In the genomic region with DNA sequence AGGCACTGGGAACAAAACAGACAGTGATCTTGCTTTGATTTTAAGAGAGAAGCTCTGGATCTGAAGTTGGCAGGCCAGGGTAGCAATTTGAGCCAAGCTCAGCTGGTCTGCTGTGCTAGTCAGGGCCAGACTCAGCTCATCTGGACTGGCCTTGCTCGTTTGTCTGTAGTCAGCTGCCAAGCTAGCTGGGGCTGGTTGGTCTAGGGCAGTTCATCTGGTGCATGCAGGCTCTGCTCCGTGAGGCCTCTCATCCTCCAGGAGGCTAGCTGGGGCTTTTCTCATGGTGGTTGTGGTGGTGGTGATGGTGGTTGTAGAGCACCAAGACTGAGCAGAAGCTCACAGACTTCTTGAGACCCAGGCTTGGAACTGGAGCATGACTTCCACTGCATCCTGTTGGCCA, we compare ENCODE assay signal across 1 cellular context.
TF ChIP-seq lines count a peak whose summit lies in the region.

No MANE protein-coding gene starts in this region.

TF ChIP-seq in IMR-90, 13 proteins besides CTCF, POLR2A, EP300 and RAD21:
- TF ChIP-seq CHD1 (IDR thresholded peaks at IDR 0.05; ENCODE audit: low read depth, low read length), result no peak
- no peak for TF ChIP-seq RFX5 (IDR thresholded peaks at IDR 0.05; ENCODE audit: low read depth, low read length)
- TF ChIP-seq, protein P1, sequence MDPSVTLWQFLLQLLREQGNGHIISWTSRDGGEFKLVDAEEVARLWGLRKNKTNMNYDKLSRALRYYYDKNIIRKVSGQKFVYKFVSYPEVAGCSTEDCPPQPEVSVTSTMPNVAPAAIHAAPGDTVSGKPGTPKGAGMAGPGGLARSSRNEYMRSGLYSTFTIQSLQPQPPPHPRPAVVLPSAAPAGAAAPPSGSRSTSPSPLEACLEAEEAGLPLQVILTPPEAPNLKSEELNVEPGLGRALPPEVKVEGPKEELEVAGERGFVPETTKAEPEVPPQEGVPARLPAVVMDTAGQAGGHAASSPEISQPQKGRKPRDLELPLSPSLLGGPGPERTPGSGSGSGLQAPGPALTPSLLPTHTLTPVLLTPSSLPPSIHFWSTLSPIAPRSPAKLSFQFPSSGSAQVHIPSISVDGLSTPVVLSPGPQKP (IDR thresholded peaks at IDR 0.05; ENCODE audit: borderline replicate concordance, low read depth, low read length), result no peak
- no peak for TF ChIP-seq MXI1 (IDR thresholded peaks at IDR 0.05; ENCODE audit: borderline replicate concordance, low read depth, low read length)
- TF ChIP-seq, protein P2, sequence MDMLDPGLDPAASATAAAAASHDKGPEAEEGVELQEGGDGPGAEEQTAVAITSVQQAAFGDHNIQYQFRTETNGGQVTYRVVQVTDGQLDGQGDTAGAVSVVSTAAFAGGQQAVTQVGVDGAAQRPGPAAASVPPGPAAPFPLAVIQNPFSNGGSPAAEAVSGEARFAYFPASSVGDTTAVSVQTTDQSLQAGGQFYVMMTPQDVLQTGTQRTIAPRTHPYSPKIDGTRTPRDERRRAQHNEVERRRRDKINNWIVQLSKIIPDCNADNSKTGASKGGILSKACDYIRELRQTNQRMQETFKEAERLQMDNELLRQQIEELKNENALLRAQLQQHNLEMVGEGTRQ (IDR thresholded peaks at IDR 0.05; ENCODE audit: low read depth, low read length), result no peak
- TF ChIP-seq MAFK (IDR thresholded peaks at IDR 0.05; ENCODE audit: low read depth, low read length), result no peak
- no peak for TF ChIP-seq FOS (IDR thresholded peaks at IDR 0.05; ENCODE audit: low read depth, low read length)
- no peak for TF ChIP-seq NFE2L2 (IDR thresholded peaks at IDR 0.05; ENCODE audit: low read depth, low read length)
- TF ChIP-seq RCOR1 (IDR thresholded peaks at IDR 0.05; ENCODE audit: insufficient replicate concordance, low read length), result no peak
- no peak for TF ChIP-seq MAZ (IDR thresholded peaks at IDR 0.05; ENCODE audit: borderline replicate concordance, low read depth, low read length)
- no peak for TF ChIP-seq BHLHE40 (IDR thresholded peaks at IDR 0.05; ENCODE audit: low read depth, low read length)
- no peak for TF ChIP-seq CEBPB (IDR thresholded peaks at IDR 0.05; ENCODE audit: low read depth, low read length)
TF ChIP-seq in IMR-90: peak in this region for 0.
